Comparison of ENCODE assay signal across 23 cellular contexts in genomic region chr16:52799149-52799548, GRCh38.
"Had no signal": no experiment of that assay in that cellular context is flagged by ENCODE, and none has a peak within 500 bp of the region (broad histone marks: within the 10 kb centered on the region; RNA-seq: fewer than 3 reads in every experiment).

No MANE protein-coding gene starts in this region.

- ATAC-seq: mucosa of descending colon; naive thymus-derived CD4-positive, alpha-beta T cell; natural killer cell treated with Interleukin-12 subunit alpha and Interleukin-12 subunit beta and Interleukin-15 and Interleukin-18, amount 100 ng/mL, for 72 hours; right lobe of liver; stimulated activated memory B cell treated with anti-CD40 and anti-IgM and Interleukin-4, amounts not matched to agents 10 μg/mL and 1 μg/mL and 100 μg/mL, for 72 hours; stimulated activated naive CD8-positive, alpha-beta T cell treated with anti-CD3 and anti-CD28 coated beads, Interleukin-15, amount 100 ng/mL, for 72 hours had no signal

- H3K36me3 Mint-ChIP-seq: naive thymus-derived CD4-positive, alpha-beta T cell; natural killer cell treated with Interleukin-12 subunit alpha and Interleukin-12 subunit beta and Interleukin-15 and Interleukin-18, amount 100 ng/mL, for 72 hours; stimulated activated memory B cell treated with anti-CD40 and anti-IgM and Interleukin-4, amounts not matched to agents 10 μg/mL and 1 μg/mL and 100 μg/mL, for 72 hours; type B pancreatic cell had no signal

- H3K4me1 Mint-ChIP-seq: naive thymus-derived CD4-positive, alpha-beta T cell; stimulated activated memory B cell treated with anti-CD40 and anti-IgM and Interleukin-4, amounts not matched to agents 10 μg/mL and 1 μg/mL and 100 μg/mL, for 72 hours; stimulated activated naive CD8-positive, alpha-beta T cell treated with anti-CD3 and anti-CD28 coated beads, Interleukin-15, amount 100 ng/mL, for 72 hours had no signal

- H3K4me3 Mint-ChIP-seq: naive thymus-derived CD4-positive, alpha-beta T cell; natural killer cell treated with Interleukin-12 subunit alpha and Interleukin-12 subunit beta and Interleukin-15 and Interleukin-18, amount 100 ng/mL, for 72 hours; stimulated activated memory B cell treated with anti-CD40 and anti-IgM and Interleukin-4, amounts not matched to agents 10 μg/mL and 1 μg/mL and 100 μg/mL, for 72 hours; stimulated activated naive CD8-positive, alpha-beta T cell treated with anti-CD3 and anti-CD28 coated beads, Interleukin-15, amount 100 ng/mL, for 72 hours; type B pancreatic cell had no signal

- H3K4me1 ChIP-seq: left ventricle myocardium inferior, right atrium auricular region, right lobe of liver, tibial nerve, uterus had no signal

- DNase-seq: islet precursor cell; left ventricle myocardium inferior; midbrain; mucosa of descending colon; naive thymus-derived CD4-positive, alpha-beta T cell; ovary; right lobe of liver; stimulated activated CD4-positive, alpha-beta T cell treated with anti-CD3 and anti-CD28 coated beads, Interleukin-1b, Interleukin-23, amount 100 ng/mL, for 48 hours; stimulated activated CD4-positive, alpha-beta T cell treated with anti-CD3 and anti-CD28 coated beads, Interleukin-2, amount 100 ng/mL, for 48 hours; stimulated activated CD4-positive, alpha-beta T cell treated with anti-CD3 and anti-CD28 coated beads, Interleukin-4, amount 100 ng/mL, for 4 hours; stimulated activated CD8-positive, alpha-beta memory T cell treated with anti-CD3 and anti-CD28 coated beads, Interleukin-4, amount 100 ng/mL, for 48 hours; stimulated activated naive CD4-positive, alpha-beta T cell treated with Interleukin-2 at 50 U/mL for 16 hours; stimulated activated naive CD8-positive, alpha-beta T cell treated with anti-CD3 and anti-CD28 coated beads, Interleukin-15, amount 100 ng/mL, for 72 hours; substantia nigra; uterus had no signal

- H3K27ac ChIP-seq: left ventricle myocardium inferior, ovary, right atrium auricular region, right lobe of liver, tibial nerve, uterus had no signal

- H3K27me3 ChIP-seq: ovary, right atrium auricular region, right lobe of liver, tibial nerve, uterus had no signal

- H3K36me3 ChIP-seq: left ventricle myocardium inferior, ovary, right atrium auricular region, right lobe of liver, tibial nerve, uterus had no signal

- H3K9me3 Mint-ChIP-seq: type B pancreatic cell had no signal

- H3K27me3 Mint-ChIP-seq: natural killer cell treated with Interleukin-12 subunit alpha and Interleukin-12 subunit beta and Interleukin-15 and Interleukin-18, amount 100 ng/mL, for 72 hours; progenitor cell of endocrine pancreas; stimulated activated memory B cell treated with anti-CD40 and anti-IgM and Interleukin-4, amounts not matched to agents 10 μg/mL and 1 μg/mL and 100 μg/mL, for 72 hours; stimulated activated naive CD8-positive, alpha-beta T cell treated with anti-CD3 and anti-CD28 coated beads, Interleukin-15, amount 100 ng/mL, for 72 hours had no signal

- H3K9me3 ChIP-seq: left ventricle myocardium inferior, mucosa of descending colon, ovary, right atrium auricular region, right lobe of liver, tibial nerve, uterus had no signal

- H3K4me3 ChIP-seq: left ventricle myocardium inferior, lung, mucosa of descending colon, ovary, right atrium auricular region, right lobe of liver, smooth muscle cell, tibial nerve, uterus had no signal

- H3K27ac Mint-ChIP-seq: naive thymus-derived CD4-positive, alpha-beta T cell; natural killer cell treated with Interleukin-12 subunit alpha and Interleukin-12 subunit beta and Interleukin-15 and Interleukin-18, amount 100 ng/mL, for 72 hours; progenitor cell of endocrine pancreas; stimulated activated memory B cell treated with anti-CD40 and anti-IgM and Interleukin-4, amounts not matched to agents 10 μg/mL and 1 μg/mL and 100 μg/mL, for 72 hours; stimulated activated naive CD8-positive, alpha-beta T cell treated with anti-CD3 and anti-CD28 coated beads, Interleukin-15, amount 100 ng/mL, for 72 hours; type B pancreatic cell had no signal
